29 cellular contexts compared by ENCODE assay signal in genomic region chr18:74050807-74051206, GRCh38.
DNase-seq lines count a peak whose midpoint lies in the region; ATAC-seq, FAIRE-seq and TF ChIP-seq lines count a peak whose summit lies in the region.
"Had no signal": no experiment of that assay in that cellular context is flagged by ENCODE, and none has a peak within 500 bp of the region (broad histone marks: within the 10 kb centered on the region; RNA-seq: fewer than 3 reads in every experiment).

No MANE protein-coding gene starts in this region.

- no peaks in the 10 kb centered on the region for H3K36me3 ChIP-seq in stomach
- no peaks in the 10 kb centered on the region for H3K36me3 ChIP-seq in PC-3 (ENCODE audit: low read depth, low read length)
- H3K36me3 ChIP-seq: SJSA1 had no signal

- no peak for TF ChIP-seq POLR2A in stomach (IDR thresholded peaks at IDR 0.05)

- H3K27me3 ChIP-seq in stomach (peaks cover 0 to 3% (median 0%) of the 10 kb centered on the region in 3 donors), PC-3 (ENCODE audit: low read length) (peaks cover 35% of the 10 kb centered on the region)

- H3K27ac Mint-ChIP-seq in activated CD4-positive, alpha-beta T cell treated with anti-CD3 and anti-CD28 coated beads, Interleukin-2, amount 10 ng/mL, durations not matched to agents 24 days and 14 days: no peak overlapping the region
- H3K27ac Mint-ChIP-seq: CD4-positive, alpha-beta memory T cell; H9; HFFc6 had no signal

- H3K79me2 ChIP-seq in PC-3 (ENCODE audit: low read length): no peaks in the 10 kb centered on the region

- POLR2A ChIA-PET in PC-3 (lab: Charles Lee; ENCODE audit: unreplicated experiment): no interaction called here

- CTCF ChIA-PET in PC-3 (lab: Charles Lee): no interaction called here

- H3K9me3 ChIP-seq in stomach: peaks cover 0 to 16% (median 11%) of the 10 kb centered on the region in 4 donors
- H3K9me3 ChIP-seq in PC-3 (ENCODE audit: low read length): no peaks in the 10 kb centered on the region
- H3K9me3 ChIP-seq: Caco-2, SJSA1 had no signal

- no peaks in the 10 kb centered on the region for H3K9me2 ChIP-seq in PC-3 (replicated peaks; ENCODE audit: low read length)

- H3K4me1 ChIP-seq in stomach: no peaks in the 10 kb centered on the region
- H3K4me1 ChIP-seq in PC-3 (ENCODE audit: insufficient read depth, low read length): no peaks in the 10 kb centered on the region
- H3K4me1 ChIP-seq: Caco-2, SJSA1 had no signal

- no peak overlapping the region for H2AFZ ChIP-seq in PC-3 (ENCODE audit: low read length)
- H2AFZ ChIP-seq: GM23248, PC-9 had no signal

- no peaks in the 10 kb centered on the region for H4K20me1 ChIP-seq in PC-3 (ENCODE audit: low read length)

- H3K4me3 ChIP-seq in stomach: no peak overlapping the region
- no peak overlapping the region for H3K4me3 ChIP-seq in PC-3 (ENCODE audit: low read length)
- H3K4me3 ChIP-seq: GM23248, K562, PC-9, SJSA1 had no signal

- no peak overlapping the region for H3K9ac ChIP-seq in PC-3 (ENCODE audit: low read length)
- H3K9ac ChIP-seq: GM23248 had no signal

- H3K36me3 Mint-ChIP-seq in activated CD4-positive, alpha-beta T cell treated with anti-CD3 and anti-CD28 coated beads, Interleukin-2, amount 10 ng/mL, durations not matched to agents 24 days and 14 days (ENCODE audit: low read depth): peaks cover 15% of the 10 kb centered on the region

- peak; percentile 29 for DNase-seq in activated CD4-positive, alpha-beta T cell treated with anti-CD3 and anti-CD28 coated beads, Interleukin-2, amount 10 ng/mL, durations not matched to agents 24 days and 14 days
- no peak for DNase-seq in activated CD4-positive, alpha-beta T cell treated with anti-CD3 and anti-CD28 coated beads, Interleukin-2, amount 50 U/mL, for 4 hours
- DNase-seq in NCI-H69 (lab: John Stamatoyannopoulos, UW) (peak; percentile 90), fibroblast of gingiva (ENCODE audit: low read depth) (peak; percentile 16), stomach (no peak), SW480 (ENCODE audit: low spot score) (no peak), urothelium cell line (ENCODE audit: low spot score) (no peak), PC-3 (no peak)
- DNase-seq: AML-193; C1 segment of cervical spinal cord; Caco-2; CD4-positive, alpha-beta memory T cell; DND-41; GM23248; H9; HFFc6; Kasumi-1; NCI-H1092 treated with DMSO at 0.1 percent for 48 hours; NCI-H1436; NCI-H2029; NCI-H446; NCI-H526; PC-9; Right ventricle myocardium superior; T-helper 1 cell had no signal

- no peak overlapping the region for H3K4me2 ChIP-seq in PC-3 (ENCODE audit: low read length)
- H3K4me2 ChIP-seq: PC-9 had no signal

- H3K9me3 Mint-ChIP-seq in activated CD4-positive, alpha-beta T cell treated with anti-CD3 and anti-CD28 coated beads, Interleukin-2, amount 10 ng/mL, durations not matched to agents 24 days and 14 days: peaks cover 15% of the 10 kb centered on the region

- TF ChIP-seq CTCF in stomach (IDR thresholded peaks at IDR 0.05): no peak
- no peak for TF ChIP-seq CTCF in PC-3 (conservative IDR thresholded peaks at IDR 0.05; ENCODE audit: low read depth, low read length)

- H3K27me3 Mint-ChIP-seq in activated CD4-positive, alpha-beta T cell treated with anti-CD3 and anti-CD28 coated beads, Interleukin-2, amount 10 ng/mL, durations not matched to agents 24 days and 14 days: no peaks in the 10 kb centered on the region

- no peak overlapping the region for H3K4me3 Mint-ChIP-seq in activated CD4-positive, alpha-beta T cell treated with anti-CD3 and anti-CD28 coated beads, Interleukin-2, amount 10 ng/mL, durations not matched to agents 24 days and 14 days
- H3K4me3 Mint-ChIP-seq: CD4-positive, alpha-beta memory T cell; H9; HFFc6 had no signal

- ATAC-seq in PC-3: no peak
- ATAC-seq: K562 had no signal

- no peak overlapping the region for H3K27ac ChIP-seq in stomach
- no peak overlapping the region for H3K27ac ChIP-seq in PC-3 (ENCODE audit: low read length)
- H3K27ac ChIP-seq: GM23248, PC-9, SJSA1 had no signal

- no peak for FAIRE-seq in urothelium cell line (lab: Jason Lieb, UNC)
- FAIRE-seq: A204.1, HTR-8/SVneo, K562 had no signal

- intact Hi-C loops in activated CD4-positive, alpha-beta T cell treated with anti-CD3 and anti-CD28 coated beads, Interleukin-2, amount 10 ng/mL, durations not matched to agents 24 days and 14 days (cut with micrococcal nuclease): no loop called here
- intact Hi-C loops in stomach (cut with DNase I; ENCODE audit: low total_unique reads): no loop called here
- intact Hi-C loops in PC-3 (cut with micrococcal nuclease): no loop called here

- no peaks in the 10 kb centered on the region for H3F3A ChIP-seq in PC-3 (ENCODE audit: low read length, unreplicated experiment)

- no TSS peak for BruUV-seq in PC-3 (replicated peaks; lab: Mats Ljungman, UMichigan)

- H3K4me1 Mint-ChIP-seq in activated CD4-positive, alpha-beta T cell treated with anti-CD3 and anti-CD28 coated beads, Interleukin-2, amount 10 ng/mL, durations not matched to agents 24 days and 14 days: peaks cover 1% of the 10 kb centered on the region
- H3K4me1 Mint-ChIP-seq: CD4-positive, alpha-beta memory T cell; H9 had no signal

- no peak for TF ChIP-seq EP300 in stomach (IDR thresholded peaks at IDR 0.05)

- 50 to 73% (median 61%) methylated on average over 4 of the region's 4 CpGs for WGBS in stomach, 5 donors

Comparison
In these comparisons a context has a peak if more than half of its experiments do, and no peak if none do; other contexts are left out.
1. DNase-seq: peak in activated CD4-positive, alpha-beta T cell treated with anti-CD3 and anti-CD28 coated beads, Interleukin-2, amount 10 ng/mL, durations not matched to agents 24 days and 14 days (single experiment), NCI-H69 (single experiment) and fibroblast of gingiva (single experiment); none in activated CD4-positive, alpha-beta T cell treated with anti-CD3 and anti-CD28 coated beads, Interleukin-2, amount 50 U/mL, for 4 hours (0 of 2), stomach (single experiment), SW480 (single experiment), urothelium cell line (single experiment) and PC-3 (single experiment).